Comparison of ENCODE assay signal across 23 cellular contexts in the genomic region with DNA sequence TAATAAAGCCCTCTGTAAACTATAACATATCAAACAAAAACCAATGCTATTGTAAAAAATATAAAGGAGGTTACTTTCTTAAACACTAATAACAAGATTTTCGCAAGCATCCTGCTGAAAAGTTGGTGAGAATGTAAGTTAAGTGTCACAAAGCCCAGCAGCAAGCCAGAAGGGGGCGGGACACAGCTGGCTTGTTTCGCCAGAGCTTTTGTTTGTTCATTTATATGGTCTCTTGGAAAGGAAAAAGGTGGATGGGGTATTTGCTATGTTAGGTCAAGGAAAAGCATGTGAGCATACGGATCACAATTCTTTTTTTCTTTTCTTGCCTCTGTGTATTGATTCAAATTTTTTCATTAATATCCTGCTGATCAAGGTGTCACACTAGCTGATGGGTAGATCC. TPM values are rescaled to one million over a fixed set of nuclear protein-coding genes. Genes with fewer than 3 reads are reported as not detected.
DNase-seq lines count a peak whose midpoint lies in the region; ATAC-seq and TF ChIP-seq lines count a peak whose summit lies in the region.
"Had no signal": no experiment of that assay in that cellular context is flagged by ENCODE, and none has a peak within 500 bp of the region (broad histone marks: within the 10 kb centered on the region; RNA-seq: fewer than 3 reads in every experiment).

No MANE protein-coding gene starts in this region.

- H3K9me3 Mint-ChIP-seq in activated naive CD4-positive, alpha-beta T cell treated with anti-CD3 and anti-CD28 coated beads, Interleukin-2, amount 50 U/mL, for 24 hours = no peaks in the 10 kb centered on the region
- peaks cover 0 to 1% (median 0%) of the 10 kb centered on the region in 11 donors for H3K9me3 Mint-ChIP-seq in naive thymus-derived CD4-positive, alpha-beta T cell
- H3K9me3 Mint-ChIP-seq: CD4-positive, CD25-positive, alpha-beta regulatory T cell had no signal

- no peak overlapping the region for H3K4me3 Mint-ChIP-seq in activated naive CD4-positive, alpha-beta T cell treated with anti-CD3 and anti-CD28 coated beads, Interleukin-2, amount 50 U/mL, for 24 hours
- H3K4me3 Mint-ChIP-seq in naive thymus-derived CD4-positive, alpha-beta T cell = peak overlapping the region in 1 of 10 donors; percentile 22
- H3K4me3 Mint-ChIP-seq: CD4-positive, CD25-positive, alpha-beta regulatory T cell had no signal

- H3K27me3 Mint-ChIP-seq in activated naive CD4-positive, alpha-beta T cell treated with anti-CD3 and anti-CD28 coated beads, Interleukin-2, amount 50 U/mL, for 24 hours = no peaks in the 10 kb centered on the region
- no peaks in the 10 kb centered on the region for H3K27me3 Mint-ChIP-seq in naive thymus-derived CD4-positive, alpha-beta T cell
- H3K27me3 Mint-ChIP-seq: CD4-positive, CD25-positive, alpha-beta regulatory T cell had no signal

- peaks cover 0 to 10% (median 0%) of the 10 kb centered on the region in 3 experiments for H3K36me3 ChIP-seq in naive thymus-derived CD4-positive, alpha-beta T cell (ENCODE audit: control insufficient read depth in 2 of 3, insufficient read depth in 3 of 3, low read length in 3 of 3)

- no peak for DNase-seq in activated naive CD4-positive, alpha-beta T cell treated with anti-CD3 and anti-CD28 coated beads, Interleukin-2, amount 50 U/mL, for 16 hours
- DNase-seq in naive thymus-derived CD4-positive, alpha-beta T cell = no peak
- no peak for DNase-seq in activated effector memory CD4-positive, alpha-beta T cell treated with Interleukin-2 at 50 U/mL for 16 hours
- DNase-seq: 8988T; ACHN; CD4-positive, CD25-positive, alpha-beta regulatory T cell; COR-L47; DMS53; IMR-90; KG1; MG63; NCI-H2029; NCI-H446; NCI-H524 treated with DMSO at 0.1 percent for 48 hours; NCI-H774; NK-92 treated with Interleukin-12 subunit alpha and Interleukin-12 subunit beta, amount 100 ng/mL, for 24 hours; PC-3; SK-N-SH had no signal

- peak overlapping the region; percentile 45 for H3K27ac ChIP-seq in VCaP
- H3K27ac ChIP-seq in naive thymus-derived CD4-positive, alpha-beta T cell (ENCODE audit: low read depth, low read length) = no peak overlapping the region
- H3K27ac ChIP-seq: BLaER1 had no signal

- CTCF ChIA-PET in naive thymus-derived CD4-positive, alpha-beta T cell (lab: Charles Lee) = no interaction called here

- no peaks in the 10 kb centered on the region for H3K9me3 ChIP-seq in naive thymus-derived CD4-positive, alpha-beta T cell (ENCODE audit: control insufficient read depth in 2 of 3, low read length in 3 of 3)
- H3K9me3 ChIP-seq: BLaER1, MG63, SK-N-SH had no signal

- peak overlapping the region; percentile 73 for H3K27ac Mint-ChIP-seq in activated naive CD4-positive, alpha-beta T cell treated with anti-CD3 and anti-CD28 coated beads, Interleukin-2, amount 50 U/mL, for 24 hours
- H3K27ac Mint-ChIP-seq in naive thymus-derived CD4-positive, alpha-beta T cell = peak overlapping the region in 7 of 9 donors; percentile 17 to 96 (median 48)

- intact Hi-C loops in naive thymus-derived CD4-positive, alpha-beta T cell (cut with micrococcal nuclease) = no loop called here

- no peak for TF ChIP-seq CTCF in VCaP (conservative IDR thresholded peaks at IDR 0.05)

- no peak for ATAC-seq in naive thymus-derived CD4-positive, alpha-beta T cell
- ATAC-seq in GM18517 (IDR thresholded peaks at IDR 0.05; ENCODE audit: unreplicated experiment) (no peak), GM19463 (IDR thresholded peaks at IDR 0.05; ENCODE audit: unreplicated experiment) (no peak)
- ATAC-seq: PC-3 had no signal

- H3K27me3 ChIP-seq in naive thymus-derived CD4-positive, alpha-beta T cell (ENCODE audit: control insufficient read depth in 2 of 2, insufficient read depth in 2 of 2, low read length in 2 of 2) = no peaks in the 10 kb centered on the region
- H3K27me3 ChIP-seq: BLaER1, MG63 had no signal

- no peak overlapping the region for H3K4me3 ChIP-seq in naive thymus-derived CD4-positive, alpha-beta T cell (ENCODE audit: low read length)
- H3K4me3 ChIP-seq: BLaER1, MG63 had no signal

- peaks cover 65% of the 10 kb centered on the region for H3K4me1 Mint-ChIP-seq in activated naive CD4-positive, alpha-beta T cell treated with anti-CD3 and anti-CD28 coated beads, Interleukin-2, amount 50 U/mL, for 24 hours
- peaks cover 27 to 67% (median 54%) of the 10 kb centered on the region in 7 donors for H3K4me1 Mint-ChIP-seq in naive thymus-derived CD4-positive, alpha-beta T cell

- peaks cover 10 to 23% of the 10 kb centered on the region in 2 donors for H3K4me1 ChIP-seq in naive thymus-derived CD4-positive, alpha-beta T cell (ENCODE audit: control insufficient read depth in 2 of 2, insufficient read depth in 2 of 2, low read length in 2 of 2)

- POLR2A ChIA-PET in naive thymus-derived CD4-positive, alpha-beta T cell (lab: Charles Lee) = no interaction called here

- H3K36me3 Mint-ChIP-seq in activated naive CD4-positive, alpha-beta T cell treated with anti-CD3 and anti-CD28 coated beads, Interleukin-2, amount 50 U/mL, for 24 hours = peaks cover 21% of the 10 kb centered on the region
- peaks cover 0 to 24% (median 17%) of the 10 kb centered on the region in 5 donors for H3K36me3 Mint-ChIP-seq in naive thymus-derived CD4-positive, alpha-beta T cell

RNA-seq across cellular contexts. Expression of gene HACD2, which starts 59.9 kb away (rescaled TPM):
- 10 to 100 TPM; 15.9 to 28.3 (median 24.0) TPM for total RNA-seq in naive thymus-derived CD4-positive, alpha-beta T cell
- polyA plus RNA-seq in naive thymus-derived CD4-positive, alpha-beta T cell = 10 to 100 TPM; 14.7 to 19.8 TPM
